ENCODE assay signal across 8 cellular contexts in genomic region chrX:16185725-16186136, GRCh38. TPM values are rescaled to one million over a fixed set of nuclear protein-coding genes. Genes with fewer than 3 reads are reported as not detected.
A peak's percentile ranks its signal among the peaks of the same experiment; 100 is the strongest.
DNase-seq lines count a peak whose midpoint lies in the region; ATAC-seq and TF ChIP-seq lines count a peak whose summit lies in the region.

No MANE protein-coding gene starts in this region.

- POLR2A ChIA-PET in A673 (lab: Charles Lee; ENCODE audit: low non-redundant PET): no interaction called here

- H3K27me3 ChIP-seq in A673 (replicated peaks; ENCODE audit: insufficient read depth, low read depth, low read length, poor library complexity): no peaks in the 10 kb centered on the region

- H3K4me1 ChIP-seq in A673 (ENCODE audit: insufficient read depth, low read length, poor library complexity, severe bottlenecking): no peaks in the 10 kb centered on the region

- no peaks in the 10 kb centered on the region for H3K36me3 ChIP-seq in A673 (ENCODE audit: insufficient read depth, low read length, poor library complexity, severe bottlenecking)

- no peak overlapping the region for H3K4me3 ChIP-seq in A673 (ENCODE audit: low read depth, low read length, poor library complexity, severe bottlenecking)

- CTCF ChIA-PET in A673 (lab: Charles Lee): no interaction called here

- intact Hi-C loops in A673 (cut with micrococcal nuclease; ENCODE audit: unreplicated experiment): no loop called here

- DNase-seq in A673 (ENCODE audit: low spot score): peak; percentile 28
- DNase-seq in SIG-M5 (lab: John Stamatoyannopoulos, UW): peak; percentile 35
- DNase-seq in islet precursor cell: peak; percentile 89
- DNase-seq in NCI-H82 treated with DMSO at 0.1 percent for 48 hours (lab: John Stamatoyannopoulos, UW; ENCODE audit: unreplicated experiment): no peak
- no peak for DNase-seq in NCI-H187 treated with DMSO at 0.1 percent for 48 hours (lab: John Stamatoyannopoulos, UW)
- no peak for DNase-seq in GDM1 (lab: John Stamatoyannopoulos, UW)

- TF ChIP-seq CTCF in A673 (conservative IDR thresholded peaks at IDR 0.05; ENCODE audit: low read depth, low read length): no peak

- H3K27ac ChIP-seq in A673 (ENCODE audit: low read depth, low read length, poor library complexity, severe bottlenecking): no peak overlapping the region

- ATAC-seq in GM18907 (IDR thresholded peaks at IDR 0.05; ENCODE audit: unreplicated experiment) (peak; percentile 100), HG03064 (IDR thresholded peaks at IDR 0.05; ENCODE audit: low read depth, unreplicated experiment) (peak; percentile 98)

- no peaks in the 10 kb centered on the region for H3K9me3 ChIP-seq in A673 (ENCODE audit: low read depth, low read length, poor library complexity, severe bottlenecking)

- BruUV-seq in A673 (replicated peaks; lab: Mats Ljungman, UMichigan): no TSS peak

RNA-seq across cellular contexts. Expression of gene MAGEB17, which starts 18.4 kb away (rescaled TPM):
- total RNA-seq in A673 (2021): 0.28 TPM in 1 of 2 replicates, not detected in the other

Comparison
In these comparisons a context has a peak if more than half of its experiments do, and no peak if none do; other contexts are left out.
1. DNase-seq: peak in A673 (single experiment), SIG-M5 (single experiment) and islet precursor cell (single experiment); none in NCI-H82 treated with DMSO at 0.1 percent for 48 hours (single experiment), NCI-H187 treated with DMSO at 0.1 percent for 48 hours (single experiment) and GDM1 (single experiment).